ENCODE assay signal across 8 cellular contexts in genomic region chr10:30455816-30456215, GRCh38. TPM values are rescaled to one million over a fixed set of nuclear protein-coding genes. Genes with fewer than 3 reads are reported as not detected.
DNase-seq lines count a peak whose midpoint lies in the region; ATAC-seq and FAIRE-seq lines count a peak whose summit lies in the region.

No MANE protein-coding gene starts in this region.

- DNase-seq in activated naive CD8-positive, alpha-beta T cell treated with anti-CD3 and anti-CD28 coated beads for 36 hours: peak; percentile 8
- DNase-seq in RCC 7860 (ENCODE audit: low spot score) (no peak), caudate nucleus (lab: John Stamatoyannopoulos, UW) (no peak)

- H3K9me3 Mint-ChIP-seq in activated naive CD8-positive, alpha-beta T cell treated with anti-CD3 and anti-CD28 coated beads for 36 hours: no peaks in the 10 kb centered on the region

- peak overlapping the region; percentile 65 for H3K27ac Mint-ChIP-seq in activated naive CD8-positive, alpha-beta T cell treated with anti-CD3 and anti-CD28 coated beads for 36 hours

- no peak overlapping the region for H3K4me3 ChIP-seq in rectal smooth muscle tissue (ENCODE audit: low read length)

- H3K36me3 Mint-ChIP-seq in activated naive CD8-positive, alpha-beta T cell treated with anti-CD3 and anti-CD28 coated beads for 36 hours: peaks cover 24% of the 10 kb centered on the region

- H3K4me3 Mint-ChIP-seq in activated naive CD8-positive, alpha-beta T cell treated with anti-CD3 and anti-CD28 coated beads for 36 hours: no peak overlapping the region

- peaks cover 17% of the 10 kb centered on the region for H3K4me1 Mint-ChIP-seq in activated naive CD8-positive, alpha-beta T cell treated with anti-CD3 and anti-CD28 coated beads for 36 hours

- FAIRE-seq in RCC 7860 (lab: Jason Lieb, UNC): no peak

- H3K27ac ChIP-seq in rectal smooth muscle tissue (ENCODE audit: low read depth, low read length): peak overlapping the region; percentile 49
- no peak overlapping the region for H3K27ac ChIP-seq in caudate nucleus (ENCODE audit: low read depth, low read length)

- ATAC-seq in GM18861 (IDR thresholded peaks at IDR 0.05; ENCODE audit: unreplicated experiment): peak; percentile 46
- peak; percentile 73 for ATAC-seq in HG02759 (IDR thresholded peaks at IDR 0.05; ENCODE audit: unreplicated experiment)
- ATAC-seq in GM21786 (IDR thresholded peaks at IDR 0.05; ENCODE audit: unreplicated experiment): no peak
- ATAC-seq in HG03439 (IDR thresholded peaks at IDR 0.05; ENCODE audit: unreplicated experiment): no peak

- H3K27me3 ChIP-seq in rectal smooth muscle tissue (ENCODE audit: control insufficient read depth, insufficient read depth, low read length): no peaks in the 10 kb centered on the region

- peaks cover 9% of the 10 kb centered on the region for H3K4me1 ChIP-seq in rectal smooth muscle tissue (ENCODE audit: control insufficient read depth, insufficient read depth, low read length)

- H3K9ac ChIP-seq in rectal smooth muscle tissue (ENCODE audit: low read length): no peak overlapping the region

- no peaks in the 10 kb centered on the region for H3K27me3 Mint-ChIP-seq in activated naive CD8-positive, alpha-beta T cell treated with anti-CD3 and anti-CD28 coated beads for 36 hours

- peaks cover 24% of the 10 kb centered on the region for H3K36me3 ChIP-seq in rectal smooth muscle tissue (ENCODE audit: control insufficient read depth, insufficient read depth, low read length)

RNA-seq across cellular contexts. Expression of gene MAP3K8, which starts 21.8 kb away (rescaled TPM):
- 10 to 100 TPM; 18.0 to 18.5 TPM for total RNA-seq in activated naive CD8-positive, alpha-beta T cell treated with anti-CD3 and anti-CD28 coated beads for 36 hours

Comparison
In these comparisons a context has a peak if more than half of its experiments do, and no peak if none do; other contexts are left out.
1. ATAC-seq: peak in GM18861 (single experiment) and HG02759 (single experiment); none in GM21786 (single experiment) and HG03439 (single experiment).